ENCODE assay signal across 8 cellular contexts in the genomic region with DNA sequence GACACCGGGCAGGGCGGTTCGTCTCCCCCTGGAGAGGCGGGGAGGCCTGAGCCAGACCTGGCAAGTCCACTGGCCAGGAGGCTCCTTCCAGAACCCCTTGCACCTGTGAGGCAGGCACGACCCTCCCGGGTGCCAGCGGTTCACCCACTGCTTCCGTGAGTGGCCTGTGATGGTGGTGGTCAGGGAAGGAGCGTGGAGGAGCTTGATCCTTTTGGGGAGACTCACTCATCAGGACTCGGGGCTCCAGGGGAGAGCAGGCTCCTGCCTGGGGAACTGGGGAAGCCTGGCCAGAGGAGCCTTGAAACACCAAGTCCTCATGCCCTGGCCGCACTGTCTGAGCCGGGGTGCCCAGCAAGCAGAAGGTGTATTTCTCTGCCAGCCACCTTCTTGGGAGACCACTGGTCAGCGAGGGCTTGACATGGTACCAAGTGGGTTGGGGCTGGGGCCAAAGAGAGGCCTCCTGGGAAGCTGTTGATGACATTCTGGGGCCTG. TPM values are rescaled to one million over a fixed set of nuclear protein-coding genes. Genes with fewer than 3 reads are reported as not detected.
DNase-seq lines count a peak whose midpoint lies in the region; ATAC-seq and TF ChIP-seq lines count a peak whose summit lies in the region.

No MANE protein-coding gene starts in this region.

- DNase-seq in HFF-Myc (ENCODE audit: extremely low read depth, low read depth) (no peak), MCF 10A (ENCODE audit: unreplicated experiment) (no peak), mesothelial cell of epicardium (ENCODE audit: low spot score in 2 of 2, unreplicated experiment in 2 of 2) (no peak), NCI-H345 treated with DMSO at 0.1 percent for 48 hours (lab: John Stamatoyannopoulos, UW; ENCODE audit: unreplicated experiment) (no peak), KG1 (lab: John Stamatoyannopoulos, UW) (no peak), DMS53 treated with DMSO at 0.1 percent for 48 hours (lab: John Stamatoyannopoulos, UW; ENCODE audit: unreplicated experiment) (no peak)

- H3K4me1 Mint-ChIP-seq in MCF 10A (ENCODE audit: insufficient read depth, unreplicated experiment) (no peaks in the 10 kb centered on the region), mesothelial cell of epicardium (peaks cover 3% of the 10 kb centered on the region)

- H3K27ac Mint-ChIP-seq in MCF 10A (ENCODE audit: low read depth, unreplicated experiment), result peak overlapping the region; percentile 31
- H3K27ac Mint-ChIP-seq in mesothelial cell of epicardium, result no peak overlapping the region

- no peaks in the 10 kb centered on the region for H3K9me3 Mint-ChIP-seq in MCF 10A (ENCODE audit: unreplicated experiment)
- H3K9me3 Mint-ChIP-seq in mesothelial cell of epicardium, result no peaks in the 10 kb centered on the region

- H3K36me3 Mint-ChIP-seq in MCF 10A (ENCODE audit: insufficient read depth, unreplicated experiment), result peaks cover 32% of the 10 kb centered on the region
- H3K36me3 Mint-ChIP-seq in mesothelial cell of epicardium, result peaks cover 10% of the 10 kb centered on the region

- POLR2A ChIA-PET in MCF 10A (lab: Yijun Ruan, JAX), result interaction anchor here (0.5 to 1.5 kb wide), 4 partner anchors 10 to 46 kb away, joined by 3 read pairs; a partner anchor contains a TSS

- intact Hi-C loops in MCF 10A (cut with micrococcal nuclease), result loop anchor here (5.0 kb wide), 1 partner anchor 38 kb away; a partner anchor contains a TSS

- CTCF ChIA-PET in MCF 10A (lab: Yijun Ruan, JAX), result interaction anchor here (0.7 to 0.9 kb wide), 2 partner anchors 8 to 72 kb away, joined by 3 read pairs; no protein-coding TSS in a partner anchor

- TF ChIP-seq CTCF in 22Rv1 (IDR thresholded peaks at IDR 0.05) (no peak), HFF-Myc (IDR thresholded peaks at IDR 0.05; ENCODE audit: low read depth, low read length, missing control alignments) (no peak), MCF 10A (IDR thresholded peaks at IDR 0.05; ENCODE audit: unreplicated experiment) (no peak), mesothelial cell of epicardium (IDR thresholded peaks at IDR 0.05; ENCODE audit: unreplicated experiment) (no peak)

- ATAC-seq in GM21528 (IDR thresholded peaks at IDR 0.05; ENCODE audit: low FRiP score, unreplicated experiment), result no peak

- BruUV-seq in MCF 10A (replicated peaks; lab: Mats Ljungman, UMichigan), result no TSS peak

- H3K27ac ChIP-seq in 22Rv1, result peak overlapping the region; percentile 72

- H3K4me3 Mint-ChIP-seq in MCF 10A (ENCODE audit: unreplicated experiment) (peak overlapping the region; percentile 69), mesothelial cell of epicardium (peak overlapping the region; percentile 36)

- H3K27me3 Mint-ChIP-seq in MCF 10A (ENCODE audit: insufficient read depth, unreplicated experiment), result peaks cover 19% of the 10 kb centered on the region
- no peaks in the 10 kb centered on the region for H3K27me3 Mint-ChIP-seq in mesothelial cell of epicardium (ENCODE audit: low read depth)

- H3K4me3 ChIP-seq in HFF-Myc (replicated peaks; ENCODE audit: low read depth, low read length), result peak overlapping the region; percentile 59

RNA-seq across cellular contexts. Expression of a gene that starts 0.9 kb away (rescaled TPM):
- total RNA-seq in MCF 10A (2022), result 62.1 and 88.7 TPM in 2 replicates
- 52.5 to 57.6 TPM (median 54.1 TPM) in 3 replicates for total RNA-seq in mesothelial cell of epicardium

RNA-seq across cellular contexts. Expression of a gene that starts 7.8 kb away (rescaled TPM):
- total RNA-seq in MCF 10A (2022) (89.9 and 121 TPM in 2 replicates), mesothelial cell of epicardium (142 to 150 TPM (median 144 TPM) in 3 replicates)

RNA-seq across cellular contexts. Expression of a gene that starts 13.3 kb away (rescaled TPM):
- total RNA-seq in MCF 10A (2022) (47.6 and 48.0 TPM in 2 replicates), mesothelial cell of epicardium (126 to 133 TPM (median 128 TPM) in 3 replicates)

RNA-seq across cellular contexts. Expression of a gene that starts 16.3 kb away (rescaled TPM):
- total RNA-seq in MCF 10A (2022) (48.7 and 57.0 TPM in 2 replicates), mesothelial cell of epicardium (77.6 to 78.2 TPM (median 78.2 TPM) in 3 replicates)

RNA-seq across cellular contexts. Expression of a gene that starts 33.5 kb away (rescaled TPM):
- total RNA-seq in MCF 10A (2022) (48.0 and 59.1 TPM in 2 replicates), mesothelial cell of epicardium (36.7 to 40.8 TPM (median 40.3 TPM) in 3 replicates)
